17 cellular contexts compared by ENCODE assay signal in genomic region chr15:100717596-100717995, GRCh38.
"Had no signal": no experiment of that assay in that cellular context is flagged by ENCODE, and none has a peak within 500 bp of the region (broad histone marks: within the 10 kb centered on the region; RNA-seq: fewer than 3 reads in every experiment).

No MANE protein-coding gene starts in this region.

- H3K9me3 ChIP-seq: adrenal gland had no signal

- H3K4me3 Mint-ChIP-seq: activated T-cell treated with anti-CD3 and anti-CD28 coated beads, Interleukin-2, amount 50 U/mL, for 72 hours; mesothelial cell of epicardium; natural killer cell treated with Interleukin-12 subunit alpha and Interleukin-12 subunit beta and Interleukin-15 and Interleukin-18, amount 100 ng/mL, for 72 hours; stimulated activated naive B cell treated with anti-CD40 and anti-IgM and Interleukin-4, amounts not matched to agents 10 μg/mL and 1 μg/mL and 100 μg/mL, for 72 hours had no signal

- H3K27ac Mint-ChIP-seq: activated T-cell treated with anti-CD3 and anti-CD28 coated beads, Interleukin-2, amount 50 U/mL, for 72 hours; mesothelial cell of epicardium; natural killer cell treated with Interleukin-12 subunit alpha and Interleukin-12 subunit beta and Interleukin-15 and Interleukin-18, amount 100 ng/mL, for 72 hours; stimulated activated naive B cell treated with anti-CD40 and anti-IgM and Interleukin-4, amounts not matched to agents 10 μg/mL and 1 μg/mL and 100 μg/mL, for 72 hours had no signal

- H3K9me3 Mint-ChIP-seq: activated naive CD4-positive, alpha-beta T cell treated with anti-CD3 and anti-CD28 coated beads, Interleukin-2, amount 50 U/mL, for 72 hours; activated T-cell treated with anti-CD3 and anti-CD28 coated beads, Interleukin-2, amount 50 U/mL, for 72 hours; mesothelial cell of epicardium; natural killer cell treated with Interleukin-12 subunit alpha and Interleukin-12 subunit beta and Interleukin-15 and Interleukin-18, amount 100 ng/mL, for 72 hours; stimulated activated naive B cell treated with anti-CD40 and anti-IgM and Interleukin-4, amounts not matched to agents 10 μg/mL and 1 μg/mL and 100 μg/mL, for 72 hours had no signal

- H3K36me3 Mint-ChIP-seq: activated naive CD4-positive, alpha-beta T cell treated with anti-CD3 and anti-CD28 coated beads, Interleukin-2, amount 50 U/mL, for 72 hours; mesothelial cell of epicardium; natural killer cell treated with Interleukin-12 subunit alpha and Interleukin-12 subunit beta and Interleukin-15 and Interleukin-18, amount 100 ng/mL, for 72 hours; stimulated activated naive B cell treated with anti-CD40 and anti-IgM and Interleukin-4, amounts not matched to agents 10 μg/mL and 1 μg/mL and 100 μg/mL, for 72 hours had no signal

- H3K27ac ChIP-seq: adrenal gland, cardiac muscle cell, VCaP had no signal

- H3K4me3 ChIP-seq: adrenal gland, cardiac muscle cell had no signal

- DNase-seq: activated CD4-positive, alpha-beta T cell treated with anti-CD3 and anti-CD28 coated beads, Interleukin-2, amount 50 U/mL, for 1 hour; activated CD4-positive, CD25-positive, alpha-beta regulatory T cell treated with anti-CD3 and anti-CD28 coated beads, Interleukin-2, amount 50 U/mL, for 72 hours; activated gamma-delta T cell; activated T-cell treated with anti-CD3 and anti-CD28 coated beads, Interleukin-2, amount 50 U/mL, for 72 hours; glutamatergic neuron; hypothalamus; kidney glomerular epithelial cell; left ventricle myocardium superior; stimulated activated naive B cell treated with anti-CD40 and anti-IgM and Interleukin-4, amounts not matched to agents 10 μg/mL and 1 μg/mL and 100 μg/mL, for 72 hours; SW 1271; T-helper 2 cell had no signal

- H3K4me1 Mint-ChIP-seq: stimulated activated naive B cell treated with anti-CD40 and anti-IgM and Interleukin-4, amounts not matched to agents 10 μg/mL and 1 μg/mL and 100 μg/mL, for 72 hours had no signal

- H3K36me3 ChIP-seq: adrenal gland, cardiac muscle cell had no signal

- ATAC-seq: activated naive CD4-positive, alpha-beta T cell treated with anti-CD3 and anti-CD28 coated beads, Interleukin-2, amount 50 U/mL, for 72 hours; activated T-cell treated with anti-CD3 and anti-CD28 coated beads, Interleukin-2, amount 50 U/mL, for 72 hours; left ventricle myocardium superior; natural killer cell treated with Interleukin-12 subunit alpha and Interleukin-12 subunit beta and Interleukin-15 and Interleukin-18, amount 100 ng/mL, for 72 hours; stimulated activated naive B cell treated with anti-CD40 and anti-IgM and Interleukin-4, amounts not matched to agents 10 μg/mL and 1 μg/mL and 100 μg/mL, for 72 hours had no signal

- H3K27me3 ChIP-seq: adrenal gland, cardiac muscle cell had no signal
